ENCODE assay signal across 18 cellular contexts in the genomic region with DNA sequence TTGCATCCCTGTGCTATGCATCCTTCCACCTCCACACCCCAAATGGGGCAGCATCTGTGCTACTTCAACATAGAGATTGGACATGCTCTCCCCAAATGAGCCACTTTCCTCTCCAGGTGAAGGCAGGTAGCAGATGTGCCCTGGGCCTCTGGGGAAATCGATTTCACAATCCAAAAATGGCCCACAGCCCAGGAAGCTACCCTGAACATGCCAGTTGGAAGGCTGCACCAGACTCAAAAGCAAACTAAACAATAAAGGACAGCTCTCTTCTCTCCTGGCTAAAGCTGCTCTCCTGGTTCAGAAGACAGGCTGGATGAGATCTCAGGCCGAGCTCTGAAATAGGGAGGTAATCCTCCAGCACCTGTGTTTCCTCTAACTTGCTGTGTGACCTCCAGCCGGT. TPM values are rescaled to one million over a fixed set of nuclear protein-coding genes. Genes with fewer than 3 reads are reported as not detected.
DNase-seq lines count a peak whose midpoint lies in the region; ATAC-seq and TF ChIP-seq lines count a peak whose summit lies in the region.
"Had no signal": no experiment of that assay in that cellular context is flagged by ENCODE, and none has a peak within 500 bp of the region (broad histone marks: within the 10 kb centered on the region; RNA-seq: fewer than 3 reads in every experiment).

No MANE protein-coding gene starts in this region.

- H3K9me3 ChIP-seq in endodermal cell (ENCODE audit: control insufficient read depth, low read length) (peaks cover 28% of the 10 kb centered on the region), neuronal stem cell (replicated peaks in 1 of 2; ENCODE audit: control insufficient read depth in 2 of 2, insufficient read depth in 1 of 2, low read depth in 1 of 2, low read length in 2 of 2) (no peaks in the 10 kb centered on the region)
- H3K9me3 ChIP-seq: A549, BLaER1 had no signal

- H3K4ac ChIP-seq in neuronal stem cell (ENCODE audit: low read length): no peak overlapping the region

- H2BK15ac ChIP-seq in neuronal stem cell (ENCODE audit: low read length): no peak overlapping the region

- H3K9me3 Mint-ChIP-seq in endodermal cell: peaks cover 30% of the 10 kb centered on the region

- no peak overlapping the region for H3K4me2 ChIP-seq in neuronal stem cell (ENCODE audit: insufficient read depth, low read length, poor library complexity, severe bottlenecking)
- H3K4me2 ChIP-seq: A549, BLaER1 had no signal

- H3K27me3 ChIP-seq in endodermal cell (ENCODE audit: control insufficient read depth, insufficient read depth, low read length, poor library complexity, severe bottlenecking) (no peaks in the 10 kb centered on the region), neuronal stem cell (ENCODE audit: control insufficient read depth in 3 of 3, insufficient read depth in 3 of 3, low read depth in 1 of 3, low read length in 3 of 3) (no peaks in the 10 kb centered on the region)
- H3K27me3 ChIP-seq: BLaER1 had no signal

- no peak overlapping the region for H3K27ac Mint-ChIP-seq in endodermal cell
- H3K27ac Mint-ChIP-seq: CD8-positive, alpha-beta T cell; H9 had no signal

- no peaks in the 10 kb centered on the region for H3K36me3 Mint-ChIP-seq in endodermal cell (ENCODE audit: low read depth)
- H3K36me3 Mint-ChIP-seq: CD8-positive, alpha-beta T cell had no signal

- H3K9ac ChIP-seq in endodermal cell (ENCODE audit: extremely low read depth, low read length, poor library complexity, severe bottlenecking) (no peak overlapping the region), neuronal stem cell (ENCODE audit: low read depth, low read length, poor library complexity) (no peak overlapping the region)
- H3K9ac ChIP-seq: BLaER1 had no signal

- no peak overlapping the region for H4K8ac ChIP-seq in neuronal stem cell (ENCODE audit: low read depth, low read length)

- no peak overlapping the region for H4K91ac ChIP-seq in neuronal stem cell (ENCODE audit: low read depth, low read length, poor library complexity)

- peaks cover 2% of the 10 kb centered on the region for H3K4me1 Mint-ChIP-seq in endodermal cell

- WGBS in endodermal cell (ENCODE audit: insufficient coverage in 1 of 2, insufficient read length in 1 of 2), 2 experiments: 90 to 100% methylated on average over 3 of the region's 3 CpGs
- WGBS in neuronal stem cell (ENCODE audit: extremely low coverage in 2 of 2, insufficient read length in 2 of 2, insufficient replicate concordance in 1 of 2), 2 donors: no CpG with 5 or more reads among the region's 3 CpGs

- H2BK120ac ChIP-seq in neuronal stem cell (ENCODE audit: low read depth, low read length): no peak overlapping the region

- no peaks in the 10 kb centered on the region for H3K4me1 ChIP-seq in endodermal cell (ENCODE audit: control insufficient read depth, insufficient read depth, low read length)
- no peaks in the 10 kb centered on the region for H3K4me1 ChIP-seq in neuronal stem cell (ENCODE audit: control insufficient read depth in 2 of 2, insufficient read depth in 1 of 2, low read depth in 1 of 2, low read length in 2 of 2)
- H3K4me1 ChIP-seq: A549, BLaER1 had no signal

- no peak overlapping the region for H2BK5ac ChIP-seq in neuronal stem cell (ENCODE audit: low read length)

- no peak overlapping the region for H3K18ac ChIP-seq in neuronal stem cell (ENCODE audit: low read length)

- H2BK12ac ChIP-seq in neuronal stem cell (ENCODE audit: low read length): no peak overlapping the region

- H2AFZ ChIP-seq in neuronal stem cell (ENCODE audit: low read length): no peak overlapping the region

- no peak for ATAC-seq in GM21381 (IDR thresholded peaks at IDR 0.05; ENCODE audit: unreplicated experiment)
- ATAC-seq: A549; CD8-positive, alpha-beta T cell had no signal

- H3K4me3 Mint-ChIP-seq in endodermal cell: no peak overlapping the region
- H3K4me3 Mint-ChIP-seq: CD8-positive, alpha-beta T cell; H9 had no signal

- H3K14ac ChIP-seq in neuronal stem cell (ENCODE audit: low read length): peak overlapping the region; percentile 26

- no peak for TF ChIP-seq CTCF in endodermal cell (conservative IDR thresholded peaks at IDR 0.05)

- H2AK5ac ChIP-seq in neuronal stem cell (ENCODE audit: low read depth, low read length): peak overlapping the region; percentile 14

- H3K36me3 ChIP-seq in endodermal cell (ENCODE audit: control insufficient read depth, insufficient read depth, low read length) (no peaks in the 10 kb centered on the region), neuronal stem cell (replicated peaks in 1 of 2; ENCODE audit: control insufficient read depth in 2 of 2, insufficient read depth in 2 of 2, low read length in 2 of 2) (no peaks in the 10 kb centered on the region)
- H3K36me3 ChIP-seq: BLaER1 had no signal

- peaks cover 12% of the 10 kb centered on the region for H3K27me3 Mint-ChIP-seq in endodermal cell (ENCODE audit: insufficient read depth)

- H3K23ac ChIP-seq in neuronal stem cell (ENCODE audit: low read depth, low read length, poor library complexity): no peak overlapping the region

- DNase-seq in NCI-H1092 treated with DMSO at 0.1 percent for 48 hours (lab: John Stamatoyannopoulos, UW): peak; percentile 19
- DNase-seq in NCI-H1092 (lab: John Stamatoyannopoulos, UW): no peak
- DNase-seq in NCI-H2171 (lab: John Stamatoyannopoulos, UW): peak; percentile 64
- DNase-seq in endodermal cell: peak; percentile 19
- no peak for DNase-seq in neuronal stem cell (ENCODE audit: low spot score)
- DNase-seq in NOMO-1 treated with DMSO at 0.1 percent for 48 hours (lab: John Stamatoyannopoulos, UW; ENCODE audit: unreplicated experiment): no peak
- no peak for DNase-seq in AG08396 (ENCODE audit: low spot score)
- DNase-seq: Calu3; CD8-positive, alpha-beta T cell; DMS79 treated with DMSO at 0.1 percent for 48 hours; GF-D8; H9 had no signal

- H3K4me3 ChIP-seq in endodermal cell (ENCODE audit: low read length) (no peak overlapping the region), neuronal stem cell (ENCODE audit: low read length in 2 of 2) (no peak overlapping the region)
- H3K4me3 ChIP-seq: A549, BLaER1 had no signal

- H3K27ac ChIP-seq in endodermal cell (ENCODE audit: low read depth, low read length): no peak overlapping the region
- no peak overlapping the region for H3K27ac ChIP-seq in neuronal stem cell (replicated peaks; ENCODE audit: low read length)
- H3K27ac ChIP-seq: 22Rv1, A549, BLaER1 had no signal

- H3K79me1 ChIP-seq in neuronal stem cell (ENCODE audit: low read depth, low read length): no peaks in the 10 kb centered on the region

RNA-seq across cellular contexts. Expression of gene ISX, which starts 19.7 kb away (rescaled TPM):
- total RNA-seq in endodermal cell: under 1 TPM; 0.07 to 0.13 TPM
- polyA plus RNA-seq in endodermal cell (2013, experiment 1 of 2): 0.21 TPM
- polyA plus RNA-seq in endodermal cell (2013, experiment 2 of 2): 0.08 TPM
- polyA plus RNA-seq in neuronal stem cell (2013, experiment 1 of 2): not detected
- not detected for polyA plus RNA-seq in neuronal stem cell (2013, experiment 2 of 2)
- total RNA-seq: Calu3; CD8-positive, alpha-beta T cell; H1; H9; HT-29 had no signal
- polyA plus RNA-seq: A549, H1 had no signal

Comparison
In these comparisons a context has a peak if more than half of its experiments do, and no peak if none do; other contexts are left out.
1. DNase-seq: peak in NCI-H1092 treated with DMSO at 0.1 percent for 48 hours (single experiment), NCI-H2171 (single experiment) and endodermal cell (single experiment); none in NCI-H1092 (single experiment), neuronal stem cell (single experiment), NOMO-1 treated with DMSO at 0.1 percent for 48 hours (single experiment) and AG08396 (single experiment).